14 cellular contexts compared by ENCODE assay signal in the genomic region with DNA sequence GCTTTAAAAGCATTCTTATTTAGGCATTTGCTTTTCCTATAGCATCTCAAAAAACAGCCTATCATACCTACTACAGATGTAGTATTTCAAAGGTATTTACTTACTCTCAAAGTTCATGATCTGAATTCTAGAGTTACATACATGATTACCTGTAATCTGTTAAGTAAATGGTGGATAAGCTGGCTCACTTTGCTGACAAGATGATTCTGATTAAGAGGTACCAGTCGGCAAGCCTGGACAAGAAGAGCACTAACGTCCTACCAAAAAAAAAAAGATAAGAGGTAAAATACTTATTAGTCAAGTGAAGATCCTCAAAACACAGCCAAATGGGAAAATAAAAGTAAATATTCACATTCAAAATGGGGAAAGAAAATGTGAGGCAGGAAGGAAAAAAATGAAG.
"Had no signal": no experiment of that assay in that cellular context is flagged by ENCODE, and none has a peak within 500 bp of the region (broad histone marks: within the 10 kb centered on the region; RNA-seq: fewer than 3 reads in every experiment).

No MANE protein-coding gene starts in this region.

- H3K9me3 Mint-ChIP-seq: activated naive CD4-positive, alpha-beta T cell treated with anti-CD3 and anti-CD28 coated beads for 36 hours; dendritic cell treated with granulocyte-macrophage colony-stimulating factor and Interleukin-4, amounts not matched to agents 40 ng/mL and 50 ng/mL, for 4 days had no signal

- H3K4me3 Mint-ChIP-seq: activated naive CD4-positive, alpha-beta T cell treated with anti-CD3 and anti-CD28 coated beads for 36 hours; dendritic cell treated with granulocyte-macrophage colony-stimulating factor and Interleukin-4, amounts not matched to agents 40 ng/mL and 50 ng/mL, for 4 days had no signal

- H3K27me3 Mint-ChIP-seq: dendritic cell treated with granulocyte-macrophage colony-stimulating factor and Interleukin-4, amounts not matched to agents 40 ng/mL and 50 ng/mL, for 4 days had no signal

- DNase-seq: activated CD4-positive, alpha-beta T cell treated with anti-CD3 and anti-CD28 coated beads, Interleukin-2, amount 50 U/mL, for 48 hours; activated CD4-positive, CD25-positive, alpha-beta regulatory T cell; activated naive CD4-positive, alpha-beta T cell treated with anti-CD3 and anti-CD28 coated beads for 36 hours; amniotic stem cell; body of pancreas; cerebellar nuclear complex; hippocampal formation; occipital lobe; right cardiac atrium; small intestine; substantia nigra; trophoblast cell had no signal

- H3K27ac Mint-ChIP-seq: activated naive CD4-positive, alpha-beta T cell treated with anti-CD3 and anti-CD28 coated beads for 36 hours; dendritic cell treated with granulocyte-macrophage colony-stimulating factor and Interleukin-4, amounts not matched to agents 40 ng/mL and 50 ng/mL, for 4 days; progenitor cell of endocrine pancreas had no signal

- ATAC-seq: body of pancreas, right cardiac atrium had no signal
